In the genomic region with DNA sequence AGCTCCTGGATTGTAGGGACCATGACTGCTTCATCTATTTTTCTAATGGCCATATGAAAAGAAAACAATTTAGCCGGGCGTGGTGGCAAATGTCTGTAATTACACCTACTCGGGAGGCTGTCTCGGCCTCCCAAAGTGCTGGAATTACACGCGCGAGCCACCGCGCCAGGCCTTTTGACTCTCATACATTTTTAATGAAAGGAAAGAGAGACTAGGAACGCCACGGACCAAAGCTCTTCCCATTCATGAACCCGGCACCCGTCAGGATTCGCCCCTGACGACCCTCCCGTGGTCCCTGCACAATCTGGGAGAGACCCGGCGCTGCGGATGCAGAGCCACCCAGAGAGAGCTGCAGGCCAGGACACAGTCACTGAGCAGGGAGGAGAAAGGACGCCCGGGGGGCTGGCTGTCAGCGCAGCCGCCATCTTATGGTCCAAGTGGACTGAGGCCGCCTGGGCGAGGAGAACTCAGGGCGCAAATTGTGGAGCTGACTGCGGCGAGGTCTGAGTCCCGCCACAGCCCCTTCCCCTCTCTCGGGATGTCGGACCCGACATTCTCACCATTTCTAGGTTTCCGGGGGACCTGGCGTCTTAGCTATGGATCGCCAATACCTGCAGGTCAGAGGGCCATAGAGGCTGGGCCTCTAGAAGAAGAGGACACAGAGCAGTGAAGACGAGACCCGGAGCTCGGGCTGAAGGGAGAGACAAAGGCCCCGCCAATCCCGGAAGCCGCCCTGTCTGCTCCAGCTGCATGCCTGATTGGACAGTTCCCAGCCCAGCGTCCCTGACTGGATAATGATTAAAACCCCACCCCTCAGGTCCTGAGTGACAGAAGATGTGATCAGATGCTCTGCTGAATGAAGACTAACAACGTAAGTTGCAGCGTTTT, we compare ENCODE assay signal across 8 cellular contexts. TPM values are rescaled to one million over a fixed set of nuclear protein-coding genes. Genes with fewer than 3 reads are reported as not detected.
DNase-seq lines count a peak whose midpoint lies in the region; ATAC-seq and TF ChIP-seq lines count a peak whose summit lies in the region.

ZNF681 (minus strand) TSS at position 705 of the 888 bp plus-strand sequence; CDS start at position 563, 142 bp downstream.

- H3K9me3 ChIP-seq in DOHH2 (ENCODE audit: control insufficient read depth, insufficient read depth, low read length) (peaks cover 11% of the 10 kb centered on the region), SU-DHL-6 (ENCODE audit: insufficient read depth, low read length) (no peaks in the 10 kb centered on the region)

- in situ Hi-C loops in ACHN (cut with HindIII; ENCODE audit: low pct_ligation_motif_present, low pct_unique_long_range_greater_than_20kb, low sequenced_read_pairs), result no loop called here

- H3K27me3 ChIP-seq in DOHH2 (ENCODE audit: control insufficient read depth, low read length) (no peaks in the 10 kb centered on the region), SU-DHL-6 (ENCODE audit: low read length) (no peaks in the 10 kb centered on the region)

- H2AFZ ChIP-seq in SU-DHL-6 (ENCODE audit: low read depth, low read length, severe bottlenecking), result peak within 1 kb of the TSS; percentile 78

- H4K20me1 ChIP-seq in DOHH2 (ENCODE audit: control insufficient read depth, insufficient read depth, low read depth, low read length), result no peaks in the 10 kb centered on the region
- no peaks in the 10 kb centered on the region for H4K20me1 ChIP-seq in SU-DHL-6 (ENCODE audit: low read depth, low read length)

- H3K4me2 ChIP-seq in DOHH2 (ENCODE audit: low read length) (peak within 1 kb of the TSS; percentile 42), SU-DHL-6 (ENCODE audit: low read depth, low read length, poor library complexity, severe bottlenecking) (peak within 1 kb of the TSS; percentile 99)

- peak within 1 kb of the TSS; percentile 78 for H3K4me3 ChIP-seq in DOHH2 (ENCODE audit: low read length)
- H3K4me3 ChIP-seq in SU-DHL-6 (ENCODE audit: insufficient read depth, low read length, poor library complexity, severe bottlenecking), result peak within 1 kb of the TSS; percentile 67

- H3F3A ChIP-seq in DOHH2 (ENCODE audit: control insufficient read depth, insufficient read depth) (no peaks in the 10 kb centered on the region), SU-DHL-6 (ENCODE audit: insufficient read depth) (peaks cover 11% of the 10 kb centered on the region; the same call in 1 of the 2 replicates)

- H3K79me2 ChIP-seq in DOHH2 (ENCODE audit: control insufficient read depth, low read length), result peaks cover 14% of the 10 kb centered on the region
- H3K79me2 ChIP-seq in SU-DHL-6 (ENCODE audit: insufficient read depth, low read length), result peaks cover 36% of the 10 kb centered on the region

- TF ChIP-seq CTCF in DOHH2 (IDR thresholded peaks at IDR 0.05; ENCODE audit: low read depth, low read length, poor library complexity, severe bottlenecking), result no peak
- TF ChIP-seq CTCF in SU-DHL-6 (IDR thresholded peaks at IDR 0.05; ENCODE audit: insufficient read depth, low read length, poor library complexity, severe bottlenecking), result no peak

- ATAC-seq in GM21619 (IDR thresholded peaks at IDR 0.05; ENCODE audit: unreplicated experiment), result peak; percentile 78

- H3K36me3 ChIP-seq in DOHH2 (ENCODE audit: control insufficient read depth, low read length) (peaks cover 2% of the 10 kb centered on the region; the same call in 1 of the 2 replicates), SU-DHL-6 (ENCODE audit: low read length) (peaks cover 17% of the 10 kb centered on the region)

- peak; percentile 93 for DNase-seq in LHCN-M2 (ENCODE audit: low read depth)
- peak; percentile 19 to 95 (median 85) for DNase-seq in anterior cingulate cortex (lab: John Stamatoyannopoulos, UW)
- peak; percentile 91 for DNase-seq in hepatic stellate cell (ENCODE audit: low spot score)
- DNase-seq in retina, result peak; percentile 97
- DNase-seq in ACHN, result no peak

- H3K27ac ChIP-seq in DOHH2 (ENCODE audit: low read depth, low read length) (peak within 1 kb of the TSS; percentile 40), SU-DHL-6 (ENCODE audit: low read depth, low read length) (peak within 1 kb of the TSS; percentile 65)

- H3K4me1 ChIP-seq in DOHH2 (ENCODE audit: control insufficient read depth, low read length), result 0 out of 2 replicates have a peak, but pooled peaks cover 3% of the 10 kb centered on the region

- no peaks in the 10 kb centered on the region for H3K9me2 ChIP-seq in DOHH2 (replicated peaks; ENCODE audit: control insufficient read depth, low read length)
- no peaks in the 10 kb centered on the region for H3K9me2 ChIP-seq in SU-DHL-6 (replicated peaks; ENCODE audit: insufficient read depth, low read length)

- H3K9ac ChIP-seq in SU-DHL-6 (ENCODE audit: low read length), result peak within 1 kb of the TSS; percentile 84

RNA-seq across cellular contexts. Expression of gene ZNF681, which starts in this region (rescaled TPM):
- total RNA-seq in LHCN-M2 (2014; rRNA removed), result 2.4 and 4.5 TPM in 2 replicates
- 0.53 TPM for polyA plus RNA-seq in LHCN-M2 (2012)
